21 cellular contexts compared by ENCODE assay signal in the genomic region with DNA sequence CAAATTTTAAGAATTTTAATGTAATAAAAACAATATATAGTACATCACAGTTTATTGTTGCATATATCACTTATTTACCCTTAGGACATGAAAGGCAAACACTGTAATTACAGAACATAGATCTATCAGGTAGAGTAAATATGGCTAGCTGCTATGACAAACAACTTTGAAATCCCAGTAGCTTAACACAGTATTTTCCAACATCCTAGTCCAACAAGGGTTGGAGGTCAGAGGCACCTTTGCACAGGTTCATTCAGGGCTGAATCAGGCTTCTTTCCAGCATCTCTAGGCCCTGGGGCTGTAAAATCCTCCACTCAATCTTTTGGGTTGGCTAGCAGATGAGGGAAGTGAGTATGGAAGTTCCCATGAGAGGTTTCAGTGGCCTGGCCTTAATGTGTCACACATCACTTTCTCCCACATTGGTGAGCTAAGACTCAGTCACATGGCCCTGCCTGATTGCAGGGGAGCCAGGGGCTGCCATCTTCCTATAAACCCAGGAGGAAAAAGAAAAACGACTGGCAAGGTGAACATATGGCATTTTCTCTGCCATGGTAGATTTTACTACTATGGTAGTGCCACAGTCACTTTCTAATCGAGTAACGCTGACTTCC. TPM values are rescaled to one million over a fixed set of nuclear protein-coding genes. Genes with fewer than 3 reads are reported as not detected.
A peak's percentile ranks its signal among the peaks of the same experiment; 100 is the strongest.
DNase-seq lines count a peak whose midpoint lies in the region; ATAC-seq, FAIRE-seq and TF ChIP-seq lines count a peak whose summit lies in the region.
"Had no signal": no experiment of that assay in that cellular context is flagged by ENCODE, and none has a peak within 500 bp of the region (broad histone marks: within the 10 kb centered on the region; RNA-seq: fewer than 3 reads in every experiment).

No MANE protein-coding gene starts in this region.

- 0 out of 2 replicates have a peak, but pooled peaks cover 3% of the 10 kb centered on the region for H3K9me2 ChIP-seq in GM23338 (ENCODE audit: insufficient read depth)

- no peak overlapping the region for H3K27ac ChIP-seq in GM23338 (ENCODE audit: low read depth)
- no peak overlapping the region for H3K27ac ChIP-seq in naive thymus-derived CD4-positive, alpha-beta T cell (ENCODE audit: low read depth, low read length)
- H3K27ac ChIP-seq: right lobe of liver, tibial nerve had no signal

- no peak for TF ChIP-seq POLR2A in GM12891 (IDR thresholded peaks at IDR 0.05; ENCODE audit: low read depth, low read length)

- intact Hi-C loops in naive thymus-derived CD4-positive, alpha-beta T cell (cut with micrococcal nuclease), result no loop called here

- H3K4me3 ChIP-seq in GM23338, result no peak overlapping the region
- no peak overlapping the region for H3K4me3 ChIP-seq in naive thymus-derived CD4-positive, alpha-beta T cell (ENCODE audit: low read length)
- H3K4me3 ChIP-seq: right lobe of liver, tibial nerve had no signal

- ATAC-seq in HG02852 (IDR thresholded peaks at IDR 0.05; ENCODE audit: unreplicated experiment), result peak; percentile 68
- ATAC-seq in activated T-helper 17 cell treated with anti-CD3 and anti-CD28 coated beads, Interleukin-2, amount 50 U/mL, for 72 hours (replicated peaks), result peak; percentile 98
- ATAC-seq in GM19328 (IDR thresholded peaks at IDR 0.05; ENCODE audit: unreplicated experiment), result no peak
- ATAC-seq in GM23338, result no peak
- ATAC-seq in naive thymus-derived CD4-positive, alpha-beta T cell, result no peak
- ATAC-seq: right lobe of liver had no signal

- no peak overlapping the region for H3K4me3 Mint-ChIP-seq in activated T-helper 17 cell treated with anti-CD3 and anti-CD28 coated beads, Interleukin-2, amount 50 U/mL, for 72 hours
- no peak overlapping the region for H3K4me3 Mint-ChIP-seq in GM23338
- H3K4me3 Mint-ChIP-seq in naive thymus-derived CD4-positive, alpha-beta T cell, result no peak overlapping the region

- peaks cover 75% of the 10 kb centered on the region for H3K36me3 Mint-ChIP-seq in activated T-helper 17 cell treated with anti-CD3 and anti-CD28 coated beads, Interleukin-2, amount 50 U/mL, for 72 hours (ENCODE audit: low read depth)
- H3K36me3 Mint-ChIP-seq in GM23338 (ENCODE audit: low read depth), result no peaks in the 10 kb centered on the region
- H3K36me3 Mint-ChIP-seq in naive thymus-derived CD4-positive, alpha-beta T cell, result peaks cover 23 to 72% (median 60%) of the 10 kb centered on the region in 5 donors

- POLR2A ChIA-PET in naive thymus-derived CD4-positive, alpha-beta T cell (lab: Charles Lee), result interaction anchor here (0.6 to 0.9 kb wide), 2 partner anchors 9 to 66 kb away, joined by 3 read pairs; no protein-coding TSS in a partner anchor

- no peak for FAIRE-seq in GM12891 (lab: Jason Lieb, UNC)
- FAIRE-seq: astrocyte, colon had no signal

- H3K36me3 ChIP-seq in GM23338 (ENCODE audit: insufficient read depth), result no peaks in the 10 kb centered on the region
- peaks cover 0 to 33% (median 4%) of the 10 kb centered on the region in 3 experiments for H3K36me3 ChIP-seq in naive thymus-derived CD4-positive, alpha-beta T cell (ENCODE audit: control insufficient read depth in 2 of 3, insufficient read depth in 3 of 3, low read length in 3 of 3)
- H3K36me3 ChIP-seq: right lobe of liver had no signal

- H3K4me2 ChIP-seq in GM23338, result no peak overlapping the region

- no peaks in the 10 kb centered on the region for H4K20me1 ChIP-seq in GM23338 (replicated peaks; ENCODE audit: insufficient read depth)

- DNase-seq in CD1c-positive myeloid dendritic cell (ENCODE audit: extremely low spot score) (peak; percentile 7), GM12891 (ENCODE audit: insufficient read length, low spot score) (no peak), GM23338 (ENCODE audit: low spot score) (no peak)
- no peak for DNase-seq in naive thymus-derived CD4-positive, alpha-beta T cell
- DNase-seq: activated CD4-positive, alpha-beta T cell treated with anti-CD3 and anti-CD28 coated beads, Interleukin-2, amount 50 U/mL, for 4 hours; activated gamma-delta T cell; DMS 273 treated with DMSO at 0.1 percent for 48 hours; foreskin melanocyte; H7; IMR-90; midbrain; NCI-H2081 treated with DMSO at 0.1 percent for 48 hours; NCI-H526; right lobe of liver; T1000 had no signal

- TF ChIP-seq CTCF in GM23338 (conservative IDR thresholded peaks at IDR 0.05; ENCODE audit: low read depth in 2 of 2), result no peak

- H2AFZ ChIP-seq in GM23338, result no peak overlapping the region

- H3K4me1 Mint-ChIP-seq in activated T-helper 17 cell treated with anti-CD3 and anti-CD28 coated beads, Interleukin-2, amount 50 U/mL, for 72 hours, result peaks cover 17% of the 10 kb centered on the region
- H3K4me1 Mint-ChIP-seq in GM23338, result peaks cover 12% of the 10 kb centered on the region; the same call in 2 of the 3 replicates
- H3K4me1 Mint-ChIP-seq in naive thymus-derived CD4-positive, alpha-beta T cell, result peaks cover 0 to 12% (median 0%) of the 10 kb centered on the region in 7 donors

- CTCF ChIA-PET in naive thymus-derived CD4-positive, alpha-beta T cell (lab: Charles Lee), result no interaction called here

- H3K4me1 ChIP-seq in GM23338 (ENCODE audit: insufficient read depth), result no peaks in the 10 kb centered on the region
- no peaks in the 10 kb centered on the region for H3K4me1 ChIP-seq in naive thymus-derived CD4-positive, alpha-beta T cell (ENCODE audit: control insufficient read depth in 2 of 2, insufficient read depth in 2 of 2, low read length in 2 of 2)
- H3K4me1 ChIP-seq: right lobe of liver, tibial nerve had no signal

- no peaks in the 10 kb centered on the region for H3K27me3 ChIP-seq in GM23338 (ENCODE audit: insufficient read depth)
- H3K27me3 ChIP-seq in naive thymus-derived CD4-positive, alpha-beta T cell (ENCODE audit: control insufficient read depth in 2 of 2, insufficient read depth in 2 of 2, low read length in 2 of 2), result no peaks in the 10 kb centered on the region
- H3K27me3 ChIP-seq: right lobe of liver, tibial nerve had no signal

- no peaks in the 10 kb centered on the region for H3K9me3 ChIP-seq in naive thymus-derived CD4-positive, alpha-beta T cell (ENCODE audit: control insufficient read depth in 2 of 3, low read length in 3 of 3)
- H3K9me3 ChIP-seq: right lobe of liver, tibial nerve had no signal

- H3K27ac Mint-ChIP-seq in activated T-helper 17 cell treated with anti-CD3 and anti-CD28 coated beads, Interleukin-2, amount 50 U/mL, for 72 hours, result no peak overlapping the region
- no peak overlapping the region for H3K27ac Mint-ChIP-seq in GM23338
- no peak overlapping the region for H3K27ac Mint-ChIP-seq in naive thymus-derived CD4-positive, alpha-beta T cell

- no peaks in the 10 kb centered on the region for H3F3A ChIP-seq in GM23338 (replicated peaks; ENCODE audit: low read depth)

- no peaks in the 10 kb centered on the region for H3K79me2 ChIP-seq in GM23338 (replicated peaks; ENCODE audit: insufficient read depth)

- H3K9me3 Mint-ChIP-seq in activated T-helper 17 cell treated with anti-CD3 and anti-CD28 coated beads, Interleukin-2, amount 50 U/mL, for 72 hours, result no peaks in the 10 kb centered on the region
- no peaks in the 10 kb centered on the region for H3K9me3 Mint-ChIP-seq in GM23338
- H3K9me3 Mint-ChIP-seq in naive thymus-derived CD4-positive, alpha-beta T cell, result peaks cover 0 to 4% (median 0%) of the 10 kb centered on the region in 11 donors

- no peaks in the 10 kb centered on the region for H3K27me3 Mint-ChIP-seq in activated T-helper 17 cell treated with anti-CD3 and anti-CD28 coated beads, Interleukin-2, amount 50 U/mL, for 72 hours
- peaks cover 3% of the 10 kb centered on the region for H3K27me3 Mint-ChIP-seq in GM23338 (ENCODE audit: insufficient read depth, low read depth, poor library complexity)
- H3K27me3 Mint-ChIP-seq in naive thymus-derived CD4-positive, alpha-beta T cell, result no peaks in the 10 kb centered on the region

TF ChIP-seq in GM12891, 5 proteins besides CTCF, POLR2A, EP300 and RAD21:
- TF ChIP-seq TAF1 (IDR thresholded peaks at IDR 0.05; ENCODE audit: low read depth, low read length), result no peak
- TF ChIP-seq SPI1 (IDR thresholded peaks at IDR 0.05; ENCODE audit: low read depth, low read length), result peak; percentile 63
- no peak for TF ChIP-seq POLR2AphosphoS5 (IDR thresholded peaks at IDR 0.05; ENCODE audit: low read depth, low read length)
TF ChIP-seq in GM12891: peak in this region for 1.

TF ChIP-seq in GM23338, 12 proteins besides CTCF, POLR2A, EP300 and RAD21 (continues in another document):
- TF ChIP-seq EZH2phosphoT487 (IDR thresholded peaks at IDR 0.05; ENCODE audit: unreplicated experiment), result no peak

RNA-seq across cellular contexts. Expression of a gene that starts 32.9 kb away (rescaled TPM):
- polyA plus RNA-seq in GM12891 (2012; ENCODE audit: low read depth, missing spikeins), result 4.7 TPM
- 1 to 10 TPM; 5.7 to 6.8 TPM for total RNA-seq in activated T-helper 17 cell treated with anti-CD3 and anti-CD28 coated beads, Interleukin-2, amount 50 U/mL, for 72 hours
- 6.5 and 7.3 TPM in 2 replicates for total RNA-seq in GM23338 (2014; rRNA removed; shearing (Covaris generic))
- 2.8 and 3.4 TPM in 2 replicates for polyA plus RNA-seq in GM23338 (2016; fragmentation: Nextera tagmentation; extraction: Ambion mirVana)
- total RNA-seq in naive thymus-derived CD4-positive, alpha-beta T cell, result 10 to 100 TPM; 12.6 to 43.5 (median 23.0) TPM
- polyA plus RNA-seq in naive thymus-derived CD4-positive, alpha-beta T cell, result 10 to 100 TPM; 14.6 to 20.0 TPM

RNA-seq across cellular contexts. Expression of a gene that starts 45.3 kb away (rescaled TPM):
- polyA plus RNA-seq in GM12891 (2012; ENCODE audit: low read depth, missing spikeins), result 15.8 TPM
- 10 to 100 TPM; 26.1 to 26.9 TPM for total RNA-seq in activated T-helper 17 cell treated with anti-CD3 and anti-CD28 coated beads, Interleukin-2, amount 50 U/mL, for 72 hours
- total RNA-seq in GM23338 (2014; rRNA removed; shearing (Covaris generic)), result 23.0 and 25.1 TPM in 2 replicates
- 22.8 and 24.4 TPM in 2 replicates for polyA plus RNA-seq in GM23338 (2016; fragmentation: Nextera tagmentation; extraction: Ambion mirVana)
- 10 to 100 TPM; 11.8 to 52.5 (median 14.1) TPM for total RNA-seq in naive thymus-derived CD4-positive, alpha-beta T cell
- polyA plus RNA-seq in naive thymus-derived CD4-positive, alpha-beta T cell, result 1 to 10 TPM; 8.2 to 9.1 TPM
- polyA plus RNA-seq: IMR-90 had no signal

Comparison
In these comparisons a context has a peak if more than half of its experiments do, and no peak if none do; other contexts are left out.
1. ATAC-seq: peak in HG02852 (single experiment) and activated T-helper 17 cell treated with anti-CD3 and anti-CD28 coated beads, Interleukin-2, amount 50 U/mL, for 72 hours (single experiment); none in GM19328 (single experiment), GM23338 (single experiment) and naive thymus-derived CD4-positive, alpha-beta T cell (single experiment).